ENCODE assay signal across 26 cellular contexts in genomic region chr2:38068228-38068627, GRCh38. TPM values are rescaled to one million over a fixed set of nuclear protein-coding genes. Genes with fewer than 3 reads are reported as not detected.
A peak's percentile ranks its signal among the peaks of the same experiment; 100 is the strongest.
DNase-seq lines count a peak whose midpoint lies in the region; ATAC-seq, FAIRE-seq and TF ChIP-seq lines count a peak whose summit lies in the region.
"Had no signal": no experiment of that assay in that cellular context is flagged by ENCODE, and none has a peak within 500 bp of the region (broad histone marks: within the 10 kb centered on the region; RNA-seq: fewer than 3 reads in every experiment).

No MANE protein-coding gene starts in this region.

- no peaks in the 10 kb centered on the region for H3F3A ChIP-seq in SK-N-SH (replicated peaks; ENCODE audit: insufficient read depth)

- H3K27me3 ChIP-seq in SK-N-SH (ENCODE audit: insufficient read depth): no peaks in the 10 kb centered on the region
- H3K27me3 ChIP-seq in prostate gland (replicated peaks; ENCODE audit: insufficient read depth): no peaks in the 10 kb centered on the region
- H3K27me3 ChIP-seq: SJSA1 had no signal

- H4K20me1 ChIP-seq in SK-N-SH (ENCODE audit: insufficient read depth): no peaks in the 10 kb centered on the region

- intact Hi-C loops in prostate gland (cut with DNase I): no loop called here
- intact Hi-C loops in activated CD8-positive, alpha-beta T cell treated with anti-CD3 and anti-CD28 coated beads for 36 hours (cut with micrococcal nuclease): no loop called here

- no peaks in the 10 kb centered on the region for H3K79me2 ChIP-seq in SK-N-SH (ENCODE audit: insufficient read depth)

- no peak overlapping the region for H3K27ac Mint-ChIP-seq in activated CD8-positive, alpha-beta T cell treated with anti-CD3 and anti-CD28 coated beads for 36 hours
- H3K27ac Mint-ChIP-seq: activated CD4-positive, alpha-beta T cell treated with anti-CD3 and anti-CD28 coated beads for 36 hours; stimulated activated naive B cell treated with anti-CD40 and anti-IgM and Interleukin-4, amounts not matched to agents 10 μg/mL and 1 μg/mL and 100 μg/mL, for 72 hours; T-helper 17 cell had no signal

- no peaks in the 10 kb centered on the region for H3K9me3 ChIP-seq in A549
- H3K9me3 ChIP-seq in SK-N-SH: no peaks in the 10 kb centered on the region
- H3K9me3 ChIP-seq in prostate gland: no peaks in the 10 kb centered on the region
- H3K9me3 ChIP-seq: neutrophil, SJSA1, spleen, thoracic aorta had no signal

- H3K4me3 ChIP-seq in A549 (no peak overlapping the region), SK-N-SH (ENCODE audit: low read depth in 2 of 2, low read length in 1 of 2) (no peak overlapping the region), fibroblast of mammary gland (ENCODE audit: control insufficient read depth, low read depth, low read length) (no peak overlapping the region), prostate gland (no peak overlapping the region)
- H3K4me3 ChIP-seq: cardiac muscle cell, SJSA1, thoracic aorta had no signal

- H3K9me3 Mint-ChIP-seq in activated CD8-positive, alpha-beta T cell treated with anti-CD3 and anti-CD28 coated beads for 36 hours: no peaks in the 10 kb centered on the region
- H3K9me3 Mint-ChIP-seq: stimulated activated naive B cell treated with anti-CD40 and anti-IgM and Interleukin-4, amounts not matched to agents 10 μg/mL and 1 μg/mL and 100 μg/mL, for 72 hours had no signal

- no peaks in the 10 kb centered on the region for H3K36me3 Mint-ChIP-seq in activated CD8-positive, alpha-beta T cell treated with anti-CD3 and anti-CD28 coated beads for 36 hours (ENCODE audit: low read depth)

- no peaks in the 10 kb centered on the region for H3K4me1 Mint-ChIP-seq in activated CD8-positive, alpha-beta T cell treated with anti-CD3 and anti-CD28 coated beads for 36 hours (ENCODE audit: low read depth)
- H3K4me1 Mint-ChIP-seq: activated CD4-positive, alpha-beta T cell treated with anti-CD3 and anti-CD28 coated beads for 36 hours; stimulated activated naive B cell treated with anti-CD40 and anti-IgM and Interleukin-4, amounts not matched to agents 10 μg/mL and 1 μg/mL and 100 μg/mL, for 72 hours; T-helper 17 cell had no signal

- FAIRE-seq in A549 (lab: Jason Lieb, UNC): no peak
- FAIRE-seq: GM12892 had no signal

- peak overlapping the region; percentile 33 for H3K4me2 ChIP-seq in A549
- no peak overlapping the region for H3K4me2 ChIP-seq in SK-N-SH

- POLR2A ChIA-PET in A549 (lab: Yijun Ruan, JAX) (no interaction called here), SK-N-SH (lab: Yijun Ruan, JAX) (interaction anchor here (1.8 kb wide), 1 partner anchor 8 kb away, joined by 12 read pairs; the partner anchor contains the start of gene CYP1B1)
- POLR2A ChIA-PET in activated CD8-positive, alpha-beta T cell treated with anti-CD3 and anti-CD28 coated beads for 36 hours (lab: Charles Lee): no interaction called here

- no peak overlapping the region for H3K4me3 Mint-ChIP-seq in activated CD8-positive, alpha-beta T cell treated with anti-CD3 and anti-CD28 coated beads for 36 hours
- H3K4me3 Mint-ChIP-seq: activated CD4-positive, alpha-beta T cell treated with anti-CD3 and anti-CD28 coated beads for 36 hours; stimulated activated naive B cell treated with anti-CD40 and anti-IgM and Interleukin-4, amounts not matched to agents 10 μg/mL and 1 μg/mL and 100 μg/mL, for 72 hours; T-helper 17 cell had no signal

- DNase-seq in A549 (ENCODE audit: low read depth in 1 of 2, low spot score in 1 of 2) (no peak), SK-N-SH (peak; percentile 78), fibroblast of mammary gland (ENCODE audit: low read depth) (peak; percentile 55), prostate gland (ENCODE audit: low spot score) (no peak), OCI-M1 (lab: John Stamatoyannopoulos, UW) (no peak)
- DNase-seq in activated CD8-positive, alpha-beta T cell treated with anti-CD3 and anti-CD28 coated beads for 36 hours: no peak
- DNase-seq: activated CD4-positive, alpha-beta T cell treated with anti-CD3 and anti-CD28 coated beads for 36 hours; activated naive CD4-positive, alpha-beta T cell; activated T-cell treated with anti-CD3 and anti-CD28 coated beads, Interleukin-2, amount 50 U/mL, for 48 hours; amniotic stem cell; HCEC 1CT; MV-4-11; NCI-H1694 treated with DMSO at 0.1 percent for 48 hours; NCI-H526; retina; spleen; stimulated activated CD4-positive, alpha-beta T cell treated with anti-CD3 and anti-CD28 coated beads, Interleukin-2, amount 100 ng/mL, for 48 hours; stimulated activated naive B cell treated with anti-CD40 and anti-IgM and Interleukin-4, amounts not matched to agents 10 μg/mL and 1 μg/mL and 100 μg/mL, for 72 hours; T-helper 17 cell had no signal

- H3K4me1 ChIP-seq in A549 (peaks cover 11% of the 10 kb centered on the region; the same call in 2 of the 3 replicates), SK-N-SH (ENCODE audit: control insufficient read depth in 1 of 2, insufficient read depth in 2 of 2, low read depth in 1 of 2, low read length in 1 of 2) (peaks cover 0 to 19% of the 10 kb centered on the region in 2 experiments; a peak in 2 of 4 replicates), prostate gland (replicated peaks) (no peaks in the 10 kb centered on the region)

- TF ChIP-seq CTCF in A549 (IDR thresholded peaks at IDR 0.05) (no peak), SK-N-SH (IDR thresholded peaks at IDR 0.05) (no peak), fibroblast of mammary gland (conservative IDR thresholded peaks at IDR 0.05; ENCODE audit: control insufficient read depth, insufficient read depth, low read depth, low read length) (no peak), prostate gland (IDR thresholded peaks at IDR 0.05) (no peak)
- no peak for TF ChIP-seq CTCF in activated CD8-positive, alpha-beta T cell treated with anti-CD3 and anti-CD28 coated beads for 36 hours (IDR thresholded peaks at IDR 0.05)

- no peak overlapping the region for H3K9ac ChIP-seq in SK-N-SH

- no peak overlapping the region for H2AFZ ChIP-seq in SK-N-SH (ENCODE audit: low read depth)

- no peak for TF ChIP-seq POLR2A in A549 (IDR thresholded peaks at IDR 0.05; ENCODE audit: low read length)
- no peak for TF ChIP-seq POLR2A in prostate gland (IDR thresholded peaks at IDR 0.05)

- H3K36me3 ChIP-seq in SK-N-SH (replicated peaks in 1 of 2; ENCODE audit: control insufficient read depth in 1 of 2, insufficient read depth in 2 of 2, low read length in 1 of 2) (peaks cover 0 to 5% of the 10 kb centered on the region in 2 experiments), prostate gland (no peaks in the 10 kb centered on the region)
- H3K36me3 ChIP-seq: cardiac muscle cell, neutrophil, thoracic aorta had no signal

- no peak for ATAC-seq in A549
- no peak for ATAC-seq in activated CD8-positive, alpha-beta T cell treated with anti-CD3 and anti-CD28 coated beads for 36 hours
- ATAC-seq in HG03095 (IDR thresholded peaks at IDR 0.05; ENCODE audit: unreplicated experiment): no peak
- ATAC-seq in HG02642 (IDR thresholded peaks at IDR 0.05; ENCODE audit: poor library complexity, unreplicated experiment): no peak
- ATAC-seq: activated CD4-positive, alpha-beta T cell treated with anti-CD3 and anti-CD28 coated beads for 36 hours; stimulated activated naive B cell treated with anti-CD40 and anti-IgM and Interleukin-4, amounts not matched to agents 10 μg/mL and 1 μg/mL and 100 μg/mL, for 72 hours; T-helper 17 cell had no signal

- peaks cover 14% of the 10 kb centered on the region for H3K27me3 Mint-ChIP-seq in activated CD8-positive, alpha-beta T cell treated with anti-CD3 and anti-CD28 coated beads for 36 hours

- TF ChIP-seq RAD21 in A549 (conservative IDR thresholded peaks at IDR 0.05 in 1 of 2, IDR thresholded peaks at IDR 0.05 in 1 of 2) (no peak), SK-N-SH (IDR thresholded peaks at IDR 0.05; ENCODE audit: low read length) (no peak)

- H3K27ac ChIP-seq in A549 (no peak overlapping the region), SK-N-SH (ENCODE audit: low read depth in 2 of 2, low read length in 1 of 2) (peak overlapping the region in 1 of 2 experiments; percentile 74; a peak in 2 of 4 replicates), prostate gland (peak overlapping the region; percentile 16 to 87)
- H3K27ac ChIP-seq: cardiac muscle cell, neutrophil, SJSA1, thoracic aorta had no signal

- CTCF ChIA-PET in A549 (lab: Yijun Ruan, JAX): interaction anchor here (0.6 to 2.5 kb wide), 4 partner anchors 9 to 275 kb away, joined by 4 to 12 read pairs (median 4); partner anchors contain the start of gene CYP1B1
- CTCF ChIA-PET in SK-N-SH (lab: Yijun Ruan, JAX): interaction anchor here (1.0 to 3.4 kb wide), 12 partner anchors 9 to 672 kb away, joined by 3 to 30 read pairs (median 4); partner anchors contain the start of gene CYP1B1
- CTCF ChIA-PET in activated CD8-positive, alpha-beta T cell treated with anti-CD3 and anti-CD28 coated beads for 36 hours (lab: Charles Lee): interaction anchor here (2.4 kb wide), 1 partner anchor 47 kb away, joined by 11 read pairs; no protein-coding TSS in a partner anchor

- 55% methylated on average over 4 of the region's 4 CpGs for WGBS in A549 (ENCODE audit: missing lambda C conversion rate)
- WGBS in SK-N-SH (ENCODE audit: low lambda C conversion rate): 64% methylated on average over 4 of the region's 4 CpGs
- WGBS in prostate gland: 73% methylated on average over 4 of the region's 4 CpGs

- no peaks in the 10 kb centered on the region for H3K9me2 ChIP-seq in SK-N-SH

- no peak for TF ChIP-seq EP300 in A549 (IDR thresholded peaks at IDR 0.05)
- TF ChIP-seq EP300 in SK-N-SH (IDR thresholded peaks at IDR 0.05; ENCODE audit: borderline replicate concordance in 1 of 2, low read depth in 1 of 2, low read length in 1 of 2): peak in 1 of 2 experiments; percentile 64; a peak in 2 of 4 replicates

TF ChIP-seq in A549, 52 proteins besides CTCF, POLR2A, EP300 and RAD21 (continues in another document):
- TF ChIP-seq ESRRA (IDR thresholded peaks at IDR 0.05; ENCODE audit: borderline replicate concordance, low read length) (no peak), RNF2 (IDR thresholded peaks at IDR 0.05; ENCODE audit: borderline replicate concordance, low read depth) (no peak)

TF ChIP-seq in SK-N-SH, 30 proteins besides CTCF, POLR2A, EP300 and RAD21 (continues in another document):
- TF ChIP-seq MAX (IDR thresholded peaks at IDR 0.05; ENCODE audit: low read depth) (no peak), CHD2 (IDR thresholded peaks at IDR 0.05; ENCODE audit: low read length, partially characterized antibody) (peak; percentile 78)

RNA-seq across cellular contexts. Expression of gene CYP1B1, which starts 7.7 kb away (rescaled TPM):
- polyA plus RNA-seq in A549 (2011; rRNA removed): 13.1 and 13.2 TPM in 2 replicates
- 14.6 and 20.8 TPM in 2 replicates for polyA plus RNA-seq in A549 (2012; cell fraction: cytosol; rRNA removed)
- 28.1 and 45.8 TPM in 2 replicates for polyA plus RNA-seq in A549 (2012; cell fraction: nucleus; rRNA removed)
- polyA plus RNA-seq in A549 (2017; fragmentation: RNase III; extraction: RNeasy Plus Mini Kit Qiagen cat#74134 plus additional on column Dnase treatment): 4.4 to 5.5 TPM (median 5.3 TPM) in 3 replicates
- 29.1 and 30.7 TPM in 2 replicates for polyA minus RNA-seq in A549 (2011; rRNA and poly(A)+ RNA removed)
- 0.08 and 0.20 TPM in 2 replicates for polyA plus RNA-seq in SK-N-SH (2012; rRNA removed)
- polyA plus RNA-seq in SK-N-SH (2012; cell fraction: cytosol; rRNA removed): 0.10 and 0.12 TPM in 2 replicates
- 0.06 and 0.18 TPM in 2 replicates for polyA plus RNA-seq in SK-N-SH (2012; cell fraction: nucleus; rRNA removed)
- total RNA-seq in prostate gland: 100 to 1,000 TPM in 1 of 2 donors, 10 to 100 TPM in 1; 19.4 to 289 TPM
- 1 to 10 TPM; 2.2 to 3.6 TPM for total RNA-seq in activated CD8-positive, alpha-beta T cell treated with anti-CD3 and anti-CD28 coated beads for 36 hours
- total RNA-seq: cardiac muscle cell had no signal

Comparison
In these comparisons a context has a peak if more than half of its experiments do, and no peak if none do; other contexts are left out.
1. DNase-seq: peak in SK-N-SH (single experiment) and fibroblast of mammary gland (single experiment); none in A549 (0 of 2), prostate gland (single experiment), activated CD8-positive, alpha-beta T cell treated with anti-CD3 and anti-CD28 coated beads for 36 hours (single experiment) and OCI-M1 (single experiment).
2. H3K27ac ChIP-seq: peak in prostate gland (2 of 2); none in A549 (0 of 2).
3. RNA of gene CYP1B1, which starts 7.7 kb away (total RNA-seq): 19.4 to 289 TPM in prostate gland; 2.2 to 3.6 TPM in activated CD8-positive, alpha-beta T cell treated with anti-CD3 and anti-CD28 coated beads for 36 hours; every median in the first group is over 4 times any median in the second.
4. Of the 12 proteins assayed by ChIP-seq in both A549 and SK-N-SH: peak only in A549: none; only in SK-N-SH: CHD2, RCOR1 and RFX5; in both: none; in neither: 8; mixed calls (peak in some experiments, not most) for 1.